Comparison of ENCODE assay signal across 10 cellular contexts in the genomic region with DNA sequence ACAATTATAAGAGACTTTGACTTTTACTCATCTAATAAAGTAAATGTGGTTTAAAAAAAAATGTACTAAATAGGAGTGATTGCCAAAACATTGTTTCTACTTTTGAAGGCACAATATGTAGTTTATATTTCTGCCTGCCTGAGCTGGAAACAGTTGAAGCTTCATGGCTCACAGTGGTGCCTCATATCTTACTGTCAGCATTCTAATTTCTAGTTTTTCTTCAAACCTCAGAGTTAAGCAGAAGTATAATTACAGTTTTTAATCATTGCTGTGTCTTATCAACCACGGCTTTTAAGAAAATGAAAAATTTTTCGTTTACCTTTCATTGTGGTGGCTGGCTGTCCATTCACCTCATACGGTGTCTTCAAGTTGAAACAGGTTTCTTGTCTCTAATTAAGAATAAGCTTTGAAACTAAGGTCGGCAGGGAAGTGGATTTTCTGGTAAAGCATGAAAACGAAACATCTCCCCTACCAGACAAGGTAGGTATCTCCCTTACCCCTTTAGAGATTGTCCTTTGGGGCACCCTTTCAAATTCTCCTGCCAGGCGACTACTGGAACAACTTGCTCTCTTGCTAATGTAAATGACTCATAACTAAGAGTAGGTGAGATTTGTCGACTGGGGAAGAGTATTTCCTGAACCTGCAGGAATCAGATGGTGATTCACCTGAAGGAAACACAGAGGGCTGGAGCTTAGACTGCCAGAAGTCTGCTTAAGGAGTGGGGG. TPM values are rescaled to one million over a fixed set of nuclear protein-coding genes. Genes with fewer than 3 reads are reported as not detected.
DNase-seq lines count a peak whose midpoint lies in the region; ATAC-seq and TF ChIP-seq lines count a peak whose summit lies in the region.
"Had no signal": no experiment of that assay in that cellular context is flagged by ENCODE, and none has a peak within 500 bp of the region (broad histone marks: within the 10 kb centered on the region; RNA-seq: fewer than 3 reads in every experiment).

A gene with protein sequence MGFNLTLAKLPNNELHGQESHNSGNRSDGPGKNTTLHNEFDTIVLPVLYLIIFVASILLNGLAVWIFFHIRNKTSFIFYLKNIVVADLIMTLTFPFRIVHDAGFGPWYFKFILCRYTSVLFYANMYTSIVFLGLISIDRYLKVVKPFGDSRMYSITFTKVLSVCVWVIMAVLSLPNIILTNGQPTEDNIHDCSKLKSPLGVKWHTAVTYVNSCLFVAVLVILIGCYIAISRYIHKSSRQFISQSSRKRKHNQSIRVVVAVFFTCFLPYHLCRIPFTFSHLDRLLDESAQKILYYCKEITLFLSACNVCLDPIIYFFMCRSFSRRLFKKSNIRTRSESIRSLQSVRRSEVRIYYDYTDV (minus strand): TSS at position 554 of the 725 bp plus-strand sequence. CDS start 16,720 bp downstream, outside the sequence.

- H3K27ac ChIP-seq in neutrophil = peak within 1 kb of the TSS; percentile 89
- no peak within 1 kb of the TSS for H3K27ac ChIP-seq in colonic mucosa
- no peak within 1 kb of the TSS for H3K27ac ChIP-seq in gastrocnemius medialis
- H3K27ac ChIP-seq in WERI-Rb-1 = no peak within 1 kb of the TSS

- no peaks in the 10 kb centered on the region for H3K36me3 ChIP-seq in neutrophil
- no peaks in the 10 kb centered on the region for H3K36me3 ChIP-seq in colonic mucosa
- no peaks in the 10 kb centered on the region for H3K36me3 ChIP-seq in gastrocnemius medialis
- H3K36me3 ChIP-seq in WERI-Rb-1 = no peaks in the 10 kb centered on the region

- TF ChIP-seq POLR2A in gastrocnemius medialis (IDR thresholded peaks at IDR 0.05) = no peak

- peak within 1 kb of the TSS; percentile 80 for H3K4me3 Mint-ChIP-seq in MCF 10A (ENCODE audit: unreplicated experiment)
- H3K4me3 Mint-ChIP-seq: neural crest cell had no signal

- peak within 1 kb of the TSS; percentile 94 for H3K27ac Mint-ChIP-seq in MCF 10A (ENCODE audit: low read depth, unreplicated experiment)

- TF ChIP-seq CTCF in MCF 10A (IDR thresholded peaks at IDR 0.05; ENCODE audit: unreplicated experiment) (no peak), neutrophil (IDR thresholded peaks at IDR 0.05) (no peak), colonic mucosa (IDR thresholded peaks at IDR 0.05) (no peak), gastrocnemius medialis (IDR thresholded peaks at IDR 0.05 in 4 of 5, conservative IDR thresholded peaks at IDR 0.05 in 1 of 5) (no peak), WERI-Rb-1 (IDR thresholded peaks at IDR 0.05; ENCODE audit: low read depth, low read length) (no peak)

- in situ Hi-C loops in gastrocnemius medialis (cut with MboI; ENCODE audit: low sequenced_read_pairs in 4 of 4) = no loop called here

- H3K4me1 ChIP-seq in neutrophil (ENCODE audit: control insufficient read depth in 1 of 2, insufficient read depth in 1 of 2, low read depth in 1 of 2, low read length in 1 of 2) = peaks cover 48 to 52% of the 10 kb centered on the region in 2 experiments
- no peaks in the 10 kb centered on the region for H3K4me1 ChIP-seq in colonic mucosa
- no peaks in the 10 kb centered on the region for H3K4me1 ChIP-seq in gastrocnemius medialis

- DNase-seq in HK-2 (ENCODE audit: unreplicated experiment) = peak; percentile 26
- peak; percentile 90 for DNase-seq in MCF 10A (ENCODE audit: unreplicated experiment)
- no peak for DNase-seq in colonic mucosa
- DNase-seq in gastrocnemius medialis = no peak
- DNase-seq in WERI-Rb-1 = no peak
- DNase-seq: foreskin melanocyte had no signal

- H3K9me3 Mint-ChIP-seq in MCF 10A (ENCODE audit: unreplicated experiment) = no peaks in the 10 kb centered on the region

- H3K4me3 ChIP-seq in neutrophil (ENCODE audit: low read depth in 1 of 2, low read length in 1 of 2) (no peak within 1 kb of the TSS), colonic mucosa (no peak within 1 kb of the TSS), gastrocnemius medialis (no peak within 1 kb of the TSS), WERI-Rb-1 (ENCODE audit: low read depth, low read length) (no peak within 1 kb of the TSS)

- BruUV-seq in MCF 10A (replicated peaks; lab: Mats Ljungman, UMichigan) = TSS peak; percentile 74

- H3K27me3 Mint-ChIP-seq in MCF 10A (ENCODE audit: insufficient read depth, unreplicated experiment) = no peaks in the 10 kb centered on the region

- H3K36me3 Mint-ChIP-seq in MCF 10A (ENCODE audit: insufficient read depth, unreplicated experiment) = peaks cover 20% of the 10 kb centered on the region

- POLR2A ChIA-PET in MCF 10A (lab: Yijun Ruan, JAX) = interaction anchor here (0.6 to 7.2 kb wide), 18 partner anchors 9 to 1845 kb away, joined by 3 to 341 read pairs (median 4); no protein-coding TSS in a partner anchor

- H3K4me1 Mint-ChIP-seq in MCF 10A (ENCODE audit: insufficient read depth, unreplicated experiment) = peaks cover 28% of the 10 kb centered on the region
- H3K4me1 Mint-ChIP-seq: neural crest cell had no signal

- intact Hi-C loops in MCF 10A (cut with micrococcal nuclease) = loop anchor here (1.0 kb wide), 1 partner anchor 11 kb away; no protein-coding TSS in a partner anchor
- intact Hi-C loops in colonic mucosa (cut with DNase I) = no loop called here
- intact Hi-C loops in gastrocnemius medialis (cut with DNase I; ENCODE audit: low total_unique reads) = no loop called here

- CTCF ChIA-PET in MCF 10A (lab: Yijun Ruan, JAX) = interaction anchor here (0.5 to 1.5 kb wide), 6 partner anchors 9 to 28 kb away, joined by 4 to 14 read pairs (median 4); no protein-coding TSS in a partner anchor

- no peak within 1 kb of the TSS for H3K9ac ChIP-seq in colonic mucosa (ENCODE audit: low read depth in 2 of 2, low read length in 2 of 2)

- no peaks in the 10 kb centered on the region for H3K27me3 ChIP-seq in neutrophil
- H3K27me3 ChIP-seq in colonic mucosa = no peaks in the 10 kb centered on the region
- H3K27me3 ChIP-seq in gastrocnemius medialis = no peaks in the 10 kb centered on the region
- H3K27me3 ChIP-seq in WERI-Rb-1 (ENCODE audit: insufficient read depth, low read depth, severe bottlenecking) = no peaks in the 10 kb centered on the region

- H3K9me3 ChIP-seq in neutrophil = no peaks in the 10 kb centered on the region
- no peaks in the 10 kb centered on the region for H3K9me3 ChIP-seq in colonic mucosa
- H3K9me3 ChIP-seq in gastrocnemius medialis = no peaks in the 10 kb centered on the region
- H3K9me3 ChIP-seq in WERI-Rb-1 (ENCODE audit: severe bottlenecking) = no peaks in the 10 kb centered on the region

- ATAC-seq in GM18861 (IDR thresholded peaks at IDR 0.05; ENCODE audit: unreplicated experiment) (peak; percentile 66), gastrocnemius medialis (no peak)
- ATAC-seq: Right ventricle myocardium inferior had no signal

RNA-seq across cellular contexts. Expression of the gene that starts here (rescaled TPM):
- total RNA-seq in MCF 10A (2022) = 41.9 and 51.8 TPM in 2 replicates
- total RNA-seq in colonic mucosa = not detected
- total RNA-seq in gastrocnemius medialis = not detected
- total RNA-seq: neural crest cell, Right ventricle myocardium inferior had no signal

Comparison
In these comparisons a context has a peak if more than half of its experiments do, and no peak if none do; other contexts are left out.
1. RNA of the gene that starts here (total RNA-seq): 41.9 to 51.8 TPM in MCF 10A; not detected in colonic mucosa and not detected in gastrocnemius medialis; every median in the first group is over 10 times any median in the second.
2. DNase-seq: peak in HK-2 (single experiment) and MCF 10A (single experiment); none in colonic mucosa (single experiment), gastrocnemius medialis (0 of 2) and WERI-Rb-1 (single experiment).